In genomic region chr1:42756956-42757891, GRCh38 we compare ENCODE assay signal across 8 cellular contexts. TPM values are rescaled to one million over a fixed set of nuclear protein-coding genes. Genes with fewer than 3 reads are reported as not detected.
DNase-seq lines count a peak whose midpoint lies in the region; ATAC-seq and TF ChIP-seq lines count a peak whose summit lies in the region.

No MANE protein-coding gene starts in this region.

- H3K27me3 Mint-ChIP-seq in GM23338 (ENCODE audit: insufficient read depth, low read depth, poor library complexity) (peaks cover 5% of the 10 kb centered on the region), immature natural killer cell (ENCODE audit: low read depth in 3 of 3) (peaks cover 0 to 2% (median 1%) of the 10 kb centered on the region in 3 donors)

- H3K27me3 ChIP-seq in GM23338 (ENCODE audit: insufficient read depth) (no peaks in the 10 kb centered on the region), testis (no peaks in the 10 kb centered on the region)

- in situ Hi-C loops in astrocyte of the cerebellum (cut with HindIII; ENCODE audit: low sequenced_read_pairs): no loop called here

- peak; percentile 66 to 74 for TF ChIP-seq CTCF in GM23338 (conservative IDR thresholded peaks at IDR 0.05; ENCODE audit: low read depth in 2 of 2)
- peak; percentile 76 for TF ChIP-seq CTCF in astrocyte of the cerebellum (IDR thresholded peaks at IDR 0.05; ENCODE audit: low read depth, low read length, missing control alignments)
- peak; percentile 14 to 68 (median 54) for TF ChIP-seq CTCF in testis (IDR thresholded peaks at IDR 0.05)

- H3K9me3 Mint-ChIP-seq in GM23338: peaks cover 3% of the 10 kb centered on the region; the same call in 2 of the 3 replicates
- H3K9me3 Mint-ChIP-seq in immature natural killer cell: no peaks in the 10 kb centered on the region

- H3K9me2 ChIP-seq in GM23338 (ENCODE audit: insufficient read depth): no peaks in the 10 kb centered on the region; the same call in 1 of the 2 replicates

- H3K36me3 Mint-ChIP-seq in GM23338 (ENCODE audit: low read depth): peaks cover 69% of the 10 kb centered on the region
- H3K36me3 Mint-ChIP-seq in immature natural killer cell: peaks cover 27 to 44% (median 30%) of the 10 kb centered on the region in 3 donors

- ATAC-seq in GM23338: peak; percentile 85
- no peak for ATAC-seq in GM19455 (IDR thresholded peaks at IDR 0.05; ENCODE audit: unreplicated experiment)

- H3K4me3 ChIP-seq in GM23338: no peak overlapping the region
- H3K4me3 ChIP-seq in astrocyte of the cerebellum (ENCODE audit: low read depth, low read length): no peak overlapping the region
- no peak overlapping the region for H3K4me3 ChIP-seq in testis

- no peaks in the 10 kb centered on the region; the same call in 1 of the 2 replicates for H4K20me1 ChIP-seq in GM23338 (replicated peaks; ENCODE audit: insufficient read depth)

- intact Hi-C loops in testis (cut with DNase I; ENCODE audit: low total_unique reads): no loop called here

- peak; percentile 67 for DNase-seq in CD1c-positive myeloid dendritic cell (ENCODE audit: extremely low spot score)
- DNase-seq in GM23338 (ENCODE audit: low spot score): peak; percentile 91
- DNase-seq in NCI-H510A (lab: John Stamatoyannopoulos, UW): peak; percentile 53
- DNase-seq in astrocyte of the cerebellum (ENCODE audit: low read depth): peak; percentile 34
- DNase-seq in immature natural killer cell: peak; percentile 10 to 34 (median 28)
- no peak for DNase-seq in testis
- no peak for DNase-seq in mucosa of gallbladder (ENCODE audit: low spot score)

- H3K4me1 Mint-ChIP-seq in GM23338 (peaks cover 2% of the 10 kb centered on the region), immature natural killer cell (peaks cover 6 to 7% of the 10 kb centered on the region in 2 donors)

- 0 out of 2 replicates have a peak, but pooled peaks cover 6% of the 10 kb centered on the region for H3F3A ChIP-seq in GM23338 (replicated peaks; ENCODE audit: low read depth)

- H3K36me3 ChIP-seq in GM23338 (ENCODE audit: insufficient read depth) (peaks cover 56% of the 10 kb centered on the region), testis (ENCODE audit: low read depth, missing control alignments) (no peaks in the 10 kb centered on the region)

- TF ChIP-seq POLR2A in testis (IDR thresholded peaks at IDR 0.05): no peak

- H3K4me3 Mint-ChIP-seq in GM23338: no peak overlapping the region
- no peak overlapping the region for H3K4me3 Mint-ChIP-seq in immature natural killer cell

- H3K27ac Mint-ChIP-seq in GM23338 (no peak overlapping the region), immature natural killer cell (peak overlapping the region in 5 of 6 donors; percentile 2 to 84 (median 50))

- no peak overlapping the region for H3K27ac ChIP-seq in GM23338 (ENCODE audit: low read depth)
- no peak overlapping the region for H3K27ac ChIP-seq in testis

- H2AFZ ChIP-seq in GM23338: no peak overlapping the region

- H3K4me2 ChIP-seq in GM23338: no peak overlapping the region

- H3K79me2 ChIP-seq in GM23338 (replicated peaks; ENCODE audit: insufficient read depth): no peaks in the 10 kb centered on the region; the same call in 1 of the 2 replicates

- H3K4me1 ChIP-seq in GM23338 (ENCODE audit: insufficient read depth) (no peaks in the 10 kb centered on the region), testis (no peaks in the 10 kb centered on the region)

- 73 to 79% methylated on average over 17 of the region's 17 CpGs for WGBS in testis, 2 donors

- no peaks in the 10 kb centered on the region for H3K9me3 ChIP-seq in testis

TF ChIP-seq in GM23338, 12 proteins besides CTCF, POLR2A, EP300 and RAD21:
- no peak for TF ChIP-seq EZH2phosphoT487 (IDR thresholded peaks at IDR 0.05; ENCODE audit: unreplicated experiment)
- TF ChIP-seq POLR2AphosphoS5 (IDR thresholded peaks at IDR 0.05; ENCODE audit: low read depth): no peak

RNA-seq across cellular contexts. Expression of gene P3H1, which starts 9.6 kb away (rescaled TPM):
- 67.1 and 75.1 TPM in 2 replicates for total RNA-seq in GM23338 (2014; rRNA removed; shearing (Covaris generic))
- polyA plus RNA-seq in GM23338 (2016; fragmentation: Nextera tagmentation; extraction: Ambion mirVana) (50.5 and 51.1 TPM in 2 replicates), immature natural killer cell (10 to 100 TPM; 11.8 to 20.8 (median 17.3) TPM), testis (ENCODE audit: insufficient read depth, low read depth, low replicate concordance) (60.8 TPM)
- total RNA-seq in testis (10 to 100 TPM; 66.1 to 73.8 TPM), mucosa of gallbladder (41.9 TPM)

RNA-seq across cellular contexts. Expression of gene C1orf50, which starts 9.8 kb away (rescaled TPM):
- 3.3 and 4.4 TPM in 2 replicates for total RNA-seq in GM23338 (2014; rRNA removed; shearing (Covaris generic))
- 4.7 and 5.0 TPM in 2 replicates for polyA plus RNA-seq in GM23338 (2016; fragmentation: Nextera tagmentation; extraction: Ambion mirVana)
- polyA plus RNA-seq in immature natural killer cell: 1 to 10 TPM; 4.7 to 8.8 (median 5.9) TPM
- 10 to 100 TPM in 1 of 2 donors, 1 to 10 TPM in 1; 9.4 to 10.2 TPM for total RNA-seq in testis
- 21.8 TPM for polyA plus RNA-seq in testis (ENCODE audit: insufficient read depth, low read depth, low replicate concordance)
- 6.7 TPM for total RNA-seq in mucosa of gallbladder

RNA-seq across cellular contexts. Expression of gene CLDN19, which starts 17.2 kb away (rescaled TPM):
- 10.8 and 12.8 TPM in 2 replicates for total RNA-seq in GM23338 (2014; rRNA removed; shearing (Covaris generic))
- 2.3 and 2.6 TPM in 2 replicates for polyA plus RNA-seq in GM23338 (2016; fragmentation: Nextera tagmentation; extraction: Ambion mirVana)
- not detected for polyA plus RNA-seq in immature natural killer cell
- total RNA-seq in testis: under 1 TPM; 0.19 to 0.24 TPM
- 0.12 TPM for polyA plus RNA-seq in testis (ENCODE audit: insufficient read depth, low read depth, low replicate concordance)
- 0.06 TPM for total RNA-seq in mucosa of gallbladder

RNA-seq across cellular contexts. Expression of gene TMEM269, which starts 27.6 kb away (rescaled TPM):
- total RNA-seq in GM23338 (2014; rRNA removed; shearing (Covaris generic)): 0.45 TPM in 1 of 2 replicates, not detected in the other
- polyA plus RNA-seq in GM23338 (2016; fragmentation: Nextera tagmentation; extraction: Ambion mirVana) (0.28 and 0.31 TPM in 2 replicates), immature natural killer cell (under 1 TPM in 1 of 3 donors, not detected in 2; 0.14 TPM), testis (ENCODE audit: insufficient read depth, low read depth, low replicate concordance) (3.5 TPM)
- total RNA-seq in testis (1 to 10 TPM in 1 of 2 donors, under 1 TPM in 1; 0.68 to 1.6 TPM), mucosa of gallbladder (0.06 TPM)

RNA-seq across cellular contexts. Expression of gene ERMAP, which starts 59.7 kb away (rescaled TPM):
- 1.8 and 2.2 TPM in 2 replicates for total RNA-seq in GM23338 (2014; rRNA removed; shearing (Covaris generic))
- polyA plus RNA-seq in GM23338 (2016; fragmentation: Nextera tagmentation; extraction: Ambion mirVana) (1.2 and 1.9 TPM in 2 replicates), immature natural killer cell (1 to 10 TPM; 2.2 to 4.2 (median 2.8) TPM), testis (ENCODE audit: insufficient read depth, low read depth, low replicate concordance) (11.7 TPM)
- total RNA-seq in testis (10 to 100 TPM; 10.6 to 14.0 TPM), mucosa of gallbladder (16.6 TPM)

Comparison
In these comparisons a context has a peak if more than half of its experiments do, and no peak if none do; other contexts are left out.
1. DNase-seq: peak in CD1c-positive myeloid dendritic cell (single experiment), GM23338 (single experiment), NCI-H510A (single experiment), astrocyte of the cerebellum (single experiment) and immature natural killer cell (3 of 3); none in testis (single experiment) and mucosa of gallbladder (single experiment).
2. Peak in every context shown above with its lines, with median percentiles within 50 percentile points of each other: CTCF ChIP-seq.